ENCODE assay signal across 8 cellular contexts in genomic region chr16:30183961-30184429, GRCh38. TPM values are rescaled to one million over a fixed set of nuclear protein-coding genes. Genes with fewer than 3 reads are reported as not detected.
A peak's percentile ranks its signal among the peaks of the same experiment; 100 is the strongest.
DNase-seq lines count a peak whose midpoint lies in the region; ATAC-seq and TF ChIP-seq lines count a peak whose summit lies in the region.

No MANE protein-coding gene starts in this region.

- peaks cover 3 to 7% of the 10 kb centered on the region in 2 donors for H3K4me1 ChIP-seq in gastrocnemius medialis

- in situ Hi-C loops in gastrocnemius medialis (cut with MboI; ENCODE audit: low sequenced_read_pairs in 4 of 4) = loop anchor here in 1 of 4 donors (10.0 kb wide), 2 partner anchors 79 to 139 kb away; no protein-coding TSS in a partner anchor

- H3K36me3 ChIP-seq in BJ (ENCODE audit: control insufficient read depth, insufficient read depth, low read length) (peaks cover 2% of the 10 kb centered on the region; the same call in 1 of the 2 replicates), gastrocnemius medialis (no peaks in the 10 kb centered on the region)

- POLR2A ChIA-PET in BJ (lab: Charles Lee) = interaction anchor here (0.6 kb wide), 1 partner anchor 396 kb away, joined by 5 read pairs; no protein-coding TSS in a partner anchor

- H3K4me3 ChIP-seq in BJ (ENCODE audit: low read depth, low read length) = peak overlapping the region; percentile 40
- H3K4me3 ChIP-seq in gastrocnemius medialis = peak overlapping the region; percentile 55 to 74 (median 59)

- no peak for DNase-seq in BJ (ENCODE audit: low read depth)
- peak; percentile 81 for DNase-seq in NAMALWA (ENCODE audit: low spot score)
- DNase-seq in activated T-cell treated with anti-CD3 and anti-CD28 coated beads for 4 hours = peak; percentile 49
- DNase-seq in germinal center (ENCODE audit: low spot score) = peak; percentile 82
- DNase-seq in gastrocnemius medialis = peak in 1 of 2 donors; percentile 21
- DNase-seq in T1000 (lab: John Stamatoyannopoulos, UW) = no peak
- DNase-seq in NCI-H1092 (lab: John Stamatoyannopoulos, UW) = no peak

- no peak for TF ChIP-seq CTCF in BJ (IDR thresholded peaks at IDR 0.05; ENCODE audit: insufficient read depth, low read depth, low read length)
- TF ChIP-seq CTCF in gastrocnemius medialis (IDR thresholded peaks at IDR 0.05 in 4 of 5, conservative IDR thresholded peaks at IDR 0.05 in 1 of 5) = no peak

- intact Hi-C loops in gastrocnemius medialis (cut with DNase I; ENCODE audit: low total_unique reads) = no loop called here

- ATAC-seq in GM21515 (IDR thresholded peaks at IDR 0.05; ENCODE audit: unreplicated experiment) = peak; percentile 26
- no peak for ATAC-seq in gastrocnemius medialis

- no peak overlapping the region for H3K27ac ChIP-seq in gastrocnemius medialis

- TF ChIP-seq POLR2A in gastrocnemius medialis (IDR thresholded peaks at IDR 0.05) = no peak

- no peaks in the 10 kb centered on the region for H3K9me3 ChIP-seq in gastrocnemius medialis

- H3K27me3 ChIP-seq in BJ (ENCODE audit: control insufficient read depth, insufficient read depth, low read length) = peaks cover 1% of the 10 kb centered on the region; the same call in 1 of the 2 replicates
- no peaks in the 10 kb centered on the region for H3K27me3 ChIP-seq in gastrocnemius medialis

- CTCF ChIA-PET in BJ (lab: Yijun Ruan, JAX) = no interaction called here

RNA-seq across cellular contexts. Expression of gene CORO1A, which starts 0.6 kb away (rescaled TPM):
- 1.6 and 2.6 TPM in 2 replicates for polyA plus RNA-seq in BJ (2011; rRNA removed)
- polyA minus RNA-seq in BJ (2011; rRNA and poly(A)+ RNA removed) = 2.7 and 2.9 TPM in 2 replicates
- total RNA-seq in gastrocnemius medialis = 1 to 10 TPM in 3 of 4 donors, under 1 TPM in 1; 0.44 to 8.9 (median 5.8) TPM

RNA-seq across cellular contexts. Expression of gene BOLA2B, which starts 9.5 kb away (rescaled TPM):
- 32.0 and 50.2 TPM in 2 replicates for polyA plus RNA-seq in BJ (2011; rRNA removed)
- polyA minus RNA-seq in BJ (2011; rRNA and poly(A)+ RNA removed) = 13.3 and 22.7 TPM in 2 replicates
- total RNA-seq in gastrocnemius medialis = 100 to 1,000 TPM in 3 of 4 donors, 10 to 100 TPM in 1; 96.7 to 228 (median 140) TPM

RNA-seq across cellular contexts. Expression of gene SLX1A, which starts 9.7 kb away (rescaled TPM):
- polyA plus RNA-seq in BJ (2011; rRNA removed) = 7.5 and 19.8 TPM in 2 replicates
- polyA minus RNA-seq in BJ (2011; rRNA and poly(A)+ RNA removed) = 5.5 and 6.1 TPM in 2 replicates
- 100 to 1,000 TPM in 1 of 4 donors, 10 to 100 TPM in 3; 23.6 to 103 (median 45.7) TPM for total RNA-seq in gastrocnemius medialis

RNA-seq across cellular contexts. Expression of gene SULT1A3, which starts 15.1 kb away (rescaled TPM):
- 6.2 TPM in 2 replicates for polyA plus RNA-seq in BJ (2011; rRNA removed)
- polyA minus RNA-seq in BJ (2011; rRNA and poly(A)+ RNA removed) = 1.4 and 4.9 TPM in 2 replicates
- total RNA-seq in gastrocnemius medialis = 10 to 100 TPM in 1 of 4 donors, 1 to 10 TPM in 2, not detected in 1; 4.9 to 11.3 (median 9.2) TPM

Comparison
In these comparisons a context has a peak if more than half of its experiments do, and no peak if none do; other contexts are left out.
1. DNase-seq: peak in NAMALWA (single experiment), activated T-cell treated with anti-CD3 and anti-CD28 coated beads for 4 hours (single experiment) and germinal center (single experiment); none in BJ (single experiment), T1000 (single experiment) and NCI-H1092 (single experiment).